16 cellular contexts compared by ENCODE assay signal in the genomic region with DNA sequence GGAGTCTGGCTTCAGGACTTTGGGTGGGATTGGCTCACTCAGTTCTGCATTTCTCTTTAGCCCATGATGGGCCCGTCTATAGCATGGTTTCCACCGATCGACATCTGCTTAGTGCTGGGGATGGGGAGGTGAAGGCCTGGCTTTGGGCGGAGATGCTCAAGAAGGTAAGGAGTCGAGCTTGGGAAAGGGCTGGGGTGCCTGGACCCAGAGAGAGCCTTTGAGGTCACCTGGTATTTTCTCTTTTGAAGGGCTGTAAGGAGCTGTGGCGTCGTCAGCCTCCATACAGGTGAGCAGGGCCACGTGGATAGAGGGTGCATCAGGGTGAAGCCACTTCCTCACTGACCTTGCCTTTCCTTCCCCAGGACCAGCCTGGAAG. TPM values are rescaled to one million over a fixed set of nuclear protein-coding genes. Genes with fewer than 3 reads are reported as not detected.
DNase-seq lines count a peak whose midpoint lies in the region; ATAC-seq and TF ChIP-seq lines count a peak whose summit lies in the region.
"Had no signal": no experiment of that assay in that cellular context is flagged by ENCODE, and none has a peak within 500 bp of the region (broad histone marks: within the 10 kb centered on the region; RNA-seq: fewer than 3 reads in every experiment).

No MANE protein-coding gene starts in this region.

- H3K36me3 Mint-ChIP-seq in H9 (ENCODE audit: insufficient read depth in 1 of 3, low read depth in 3 of 3): peaks cover 16 to 51% (median 42%) of the 10 kb centered on the region in 3 experiments
- H3K36me3 Mint-ChIP-seq in activated T-helper 17 cell treated with anti-CD3 and anti-CD28 coated beads, Interleukin-2, amount 50 U/mL, for 72 hours (ENCODE audit: low read depth): peaks cover 86% of the 10 kb centered on the region
- H3K36me3 Mint-ChIP-seq in nephron (ENCODE audit: low read depth): peaks cover 12% of the 10 kb centered on the region
- H3K36me3 Mint-ChIP-seq in type B pancreatic cell: peaks cover 9% of the 10 kb centered on the region

- H3K27ac ChIP-seq in H9 (ENCODE audit: insufficient read length, low read depth, low read length): no peak overlapping the region

- no peak overlapping the region for H2AK5ac ChIP-seq in H9 (ENCODE audit: insufficient read length, low read length)

- no peak for ATAC-seq in activated T-helper 17 cell treated with anti-CD3 and anti-CD28 coated beads, Interleukin-2, amount 50 U/mL, for 72 hours (replicated peaks)
- ATAC-seq: GM23338, HepG2 had no signal

- no peak overlapping the region for H2BK5ac ChIP-seq in H9 (ENCODE audit: insufficient read length, low read length)

- no CpG with 5 or more reads among the region's 8 CpGs for WGBS in H9 (ENCODE audit: extremely low coverage, insufficient read length, low lambda C conversion rate)

- H3K4me1 ChIP-seq in H9 (ENCODE audit: insufficient read depth, low read length): peaks cover 2% of the 10 kb centered on the region; the same call in 1 of the 2 replicates

- no peak overlapping the region for H2BK20ac ChIP-seq in H9 (ENCODE audit: low read depth, low read length, poor library complexity, severe bottlenecking)

- H2AFZ ChIP-seq in H9 (ENCODE audit: low read length): no peak overlapping the region
- H2AFZ ChIP-seq: GM23338 had no signal

- H3K27ac Mint-ChIP-seq in H9: no peak overlapping the region
- H3K27ac Mint-ChIP-seq in activated T-helper 17 cell treated with anti-CD3 and anti-CD28 coated beads, Interleukin-2, amount 50 U/mL, for 72 hours: no peak overlapping the region
- H3K27ac Mint-ChIP-seq in nephron: no peak overlapping the region
- H3K27ac Mint-ChIP-seq in type B pancreatic cell: peak overlapping the region; percentile 8
- H3K27ac Mint-ChIP-seq: B cell, GM23338 had no signal

- H3K27me3 ChIP-seq in H9 (ENCODE audit: insufficient read depth, low read length): no peaks in the 10 kb centered on the region

- no peaks in the 10 kb centered on the region for H3K79me2 ChIP-seq in H9 (ENCODE audit: insufficient read depth, low read length)

- H3K4me2 ChIP-seq in H9 (ENCODE audit: insufficient read depth, insufficient read length, low read length): no peak overlapping the region
- H3K4me2 ChIP-seq: GM23338 had no signal

- H3K9me3 Mint-ChIP-seq in H9: no peaks in the 10 kb centered on the region
- no peaks in the 10 kb centered on the region for H3K9me3 Mint-ChIP-seq in activated T-helper 17 cell treated with anti-CD3 and anti-CD28 coated beads, Interleukin-2, amount 50 U/mL, for 72 hours
- no peaks in the 10 kb centered on the region for H3K9me3 Mint-ChIP-seq in nephron
- no peaks in the 10 kb centered on the region for H3K9me3 Mint-ChIP-seq in type B pancreatic cell
- H3K9me3 Mint-ChIP-seq: GM23338 had no signal

- no peak overlapping the region for H3K4ac ChIP-seq in H9 (ENCODE audit: low read depth, low read length)

- no peak overlapping the region for H3T11ph ChIP-seq in H9 (ENCODE audit: low read length)

- no peak overlapping the region for H3K18ac ChIP-seq in H9 (ENCODE audit: insufficient read length, low read depth, low read length)

- DNase-seq in H9 (peak; percentile 23), type B pancreatic cell (ENCODE audit: extremely low spot score, unreplicated experiment) (no peak), putamen (ENCODE audit: low spot score) (no peak), NCI-H2029 (lab: John Stamatoyannopoulos, UW) (no peak)
- no peak for DNase-seq in stimulated activated CD4-positive, alpha-beta T cell treated with anti-CD3 and anti-CD28 coated beads, Interleukin-4, amount 100 ng/mL, for 24 hours
- DNase-seq: C1 segment of cervical spinal cord, DMS153, DMS79 treated with DMSO at 0.1 percent for 48 hours, EL, H7 had no signal

- no peak overlapping the region for H4K91ac ChIP-seq in H9 (ENCODE audit: insufficient read length, low read depth, low read length)

- no peak overlapping the region for H2BK120ac ChIP-seq in H9 (ENCODE audit: low read depth, low read length, poor library complexity, severe bottlenecking)

- no peaks in the 10 kb centered on the region for H4K20me1 ChIP-seq in H9 (ENCODE audit: control insufficient read depth, insufficient read depth, insufficient read length)

- H2BK12ac ChIP-seq in H9 (ENCODE audit: insufficient read length, low read depth, low read length): no peak overlapping the region

- H3K23ac ChIP-seq in H9 (ENCODE audit: insufficient read length, low read depth, low read length): no peak overlapping the region

- no peak overlapping the region for H4K8ac ChIP-seq in H9 (replicated peaks; ENCODE audit: insufficient read length, low read depth, low read length)

- no peak overlapping the region for H2BK15ac ChIP-seq in H9 (ENCODE audit: low read depth, low read length)

- no peaks in the 10 kb centered on the region for H3K9me3 ChIP-seq in H9 (ENCODE audit: control insufficient read depth, low read depth, low read length)

- H3K4me1 Mint-ChIP-seq in H9 (peaks cover 22 to 47% of the 10 kb centered on the region in 2 experiments), nephron (peaks cover 33% of the 10 kb centered on the region), type B pancreatic cell (ENCODE audit: unreplicated experiment) (peaks cover 37% of the 10 kb centered on the region)
- peaks cover 29% of the 10 kb centered on the region for H3K4me1 Mint-ChIP-seq in activated T-helper 17 cell treated with anti-CD3 and anti-CD28 coated beads, Interleukin-2, amount 50 U/mL, for 72 hours

- H4K5ac ChIP-seq in H9 (ENCODE audit: insufficient read length, low read depth, low read length): no peak overlapping the region

- no peak overlapping the region for H3K56ac ChIP-seq in H9 (ENCODE audit: insufficient read length, low read depth, low read length)

- H3K14ac ChIP-seq in H9 (ENCODE audit: insufficient read depth, low read length): no peak overlapping the region

- H3K9ac ChIP-seq in H9 (ENCODE audit: extremely low read depth, insufficient read length, low read length): no peak overlapping the region

- no peak for TF ChIP-seq CTCF in H9 (conservative IDR thresholded peaks at IDR 0.05)
- no peak for TF ChIP-seq CTCF in nephron (IDR thresholded peaks at IDR 0.05; ENCODE audit: unreplicated experiment in 3 of 3)
- no peak for TF ChIP-seq CTCF in type B pancreatic cell (conservative IDR thresholded peaks at IDR 0.05)

- H3K4me3 Mint-ChIP-seq in H9: no peak overlapping the region; a peak in 1 of 5 replicates
- peak overlapping the region; percentile 82 for H3K4me3 Mint-ChIP-seq in activated T-helper 17 cell treated with anti-CD3 and anti-CD28 coated beads, Interleukin-2, amount 50 U/mL, for 72 hours
- H3K4me3 Mint-ChIP-seq in nephron: peak overlapping the region; percentile 40 to 73 (median 65)
- H3K4me3 Mint-ChIP-seq in type B pancreatic cell: peak overlapping the region; percentile 20
- H3K4me3 Mint-ChIP-seq: B cell, GM23338 had no signal

- no peaks in the 10 kb centered on the region for H3K79me1 ChIP-seq in H9 (ENCODE audit: insufficient read depth, low read depth, low read length, poor library complexity, severe bottlenecking)

- peaks cover 22% of the 10 kb centered on the region for H3K23me2 ChIP-seq in H9 (ENCODE audit: insufficient read length, low read depth, low read length, poor library complexity, severe bottlenecking)

- H3K27me3 Mint-ChIP-seq in H9 (ENCODE audit: low read depth) (peaks cover 4% of the 10 kb centered on the region), nephron (ENCODE audit: low read depth) (peaks cover 18% of the 10 kb centered on the region), type B pancreatic cell (peaks cover 9% of the 10 kb centered on the region)
- peaks cover 5% of the 10 kb centered on the region for H3K27me3 Mint-ChIP-seq in activated T-helper 17 cell treated with anti-CD3 and anti-CD28 coated beads, Interleukin-2, amount 50 U/mL, for 72 hours

RNA-seq across cellular contexts. Expression of gene THOC6, which starts 2.2 kb away (rescaled TPM):
- 65.7 and 68.2 TPM in 2 replicates for total RNA-seq in H9 (2021)
- 10 to 100 TPM; 49.8 to 68.1 TPM for total RNA-seq in activated T-helper 17 cell treated with anti-CD3 and anti-CD28 coated beads, Interleukin-2, amount 50 U/mL, for 72 hours
- 40.1 and 50.7 TPM in 2 replicates for total RNA-seq in type B pancreatic cell (ENCODE audit: low replicate concordance)

RNA-seq across cellular contexts. Expression of gene HCFC1R1, which starts 2.2 kb away (rescaled TPM):
- 61.1 and 61.3 TPM in 2 replicates for total RNA-seq in H9 (2021)
- total RNA-seq in activated T-helper 17 cell treated with anti-CD3 and anti-CD28 coated beads, Interleukin-2, amount 50 U/mL, for 72 hours: 10 to 100 TPM; 28.2 to 46.0 TPM
- total RNA-seq in type B pancreatic cell (ENCODE audit: low replicate concordance): 34.8 and 49.4 TPM in 2 replicates

RNA-seq across cellular contexts. Expression of gene TNFRSF12A, which starts 5.8 kb away (rescaled TPM):
- total RNA-seq in H9 (2021): 147 and 148 TPM in 2 replicates
- 10 to 100 TPM in 1 of 2 donors, 1 to 10 TPM in 1; 9.7 to 11.9 TPM for total RNA-seq in activated T-helper 17 cell treated with anti-CD3 and anti-CD28 coated beads, Interleukin-2, amount 50 U/mL, for 72 hours
- 24.0 and 55.5 TPM in 2 replicates for total RNA-seq in type B pancreatic cell (ENCODE audit: low replicate concordance)

RNA-seq across cellular contexts. Expression of gene CLDN6, which starts 8.0 kb away (rescaled TPM):
- total RNA-seq in H9 (2021) (743 and 757 TPM in 2 replicates), type B pancreatic cell (ENCODE audit: low replicate concordance) (98.9 and 243 TPM in 2 replicates)
- total RNA-seq in activated T-helper 17 cell treated with anti-CD3 and anti-CD28 coated beads, Interleukin-2, amount 50 U/mL, for 72 hours: not detected
- total RNA-seq: B cell; CD4-positive, alpha-beta memory T cell had no signal

RNA-seq across cellular contexts. Expression of gene BICDL2, which starts 10.8 kb away (rescaled TPM):
- total RNA-seq in H9 (2021) (13.5 TPM in 2 replicates), type B pancreatic cell (ENCODE audit: low replicate concordance) (15.2 and 28.6 TPM in 2 replicates)
- total RNA-seq in activated T-helper 17 cell treated with anti-CD3 and anti-CD28 coated beads, Interleukin-2, amount 50 U/mL, for 72 hours: 10 to 100 TPM in 1 of 2 donors, 1 to 10 TPM in 1; 1.1 to 12.1 TPM
- total RNA-seq: CD4-positive, alpha-beta memory T cell; HepG2 had no signal

Comparison
In these comparisons a context has a peak if more than half of its experiments do, and no peak if none do; other contexts are left out.
1. H3K4me3 Mint-ChIP-seq: peak in activated T-helper 17 cell treated with anti-CD3 and anti-CD28 coated beads, Interleukin-2, amount 50 U/mL, for 72 hours (single experiment), nephron (3 of 3) and type B pancreatic cell (single experiment); none in H9 (0 of 2).